ENCODE assay signal across 11 cellular contexts in the genomic region with DNA sequence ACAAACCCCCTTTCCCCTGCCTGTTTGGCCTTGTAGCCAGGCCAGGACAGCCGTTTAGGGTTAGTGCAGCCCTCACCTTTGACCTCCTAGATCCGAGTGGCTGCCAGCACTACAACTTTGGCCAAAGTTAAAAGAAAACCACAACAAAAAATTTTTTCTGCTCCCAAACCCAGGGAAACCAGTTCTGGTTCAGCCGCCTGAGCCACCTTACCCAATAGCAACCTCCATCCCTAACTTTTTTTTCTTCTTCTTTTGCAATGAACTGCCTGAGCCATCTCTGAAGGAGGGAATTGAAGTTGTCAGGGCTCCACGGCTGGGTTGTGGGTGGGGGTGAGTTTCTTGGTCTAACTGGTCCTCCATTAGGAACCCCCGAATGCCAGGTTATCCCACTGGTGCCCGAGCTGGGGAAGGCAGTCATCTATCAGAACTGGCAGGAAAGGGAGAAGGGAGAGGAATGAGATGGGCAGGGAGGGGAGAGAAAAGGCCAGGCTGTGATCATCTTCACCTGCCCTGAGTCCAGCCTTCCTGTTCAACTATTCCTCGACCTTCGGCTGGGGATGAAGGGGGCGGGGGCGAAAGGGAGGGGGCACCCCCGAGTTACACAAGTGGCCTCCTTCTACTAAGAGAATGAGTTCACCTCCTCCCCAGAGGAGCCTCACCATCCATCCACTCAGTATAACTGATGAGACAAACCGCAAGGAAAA. TPM values are rescaled to one million over a fixed set of nuclear protein-coding genes. Genes with fewer than 3 reads are reported as not detected.
DNase-seq lines count a peak whose midpoint lies in the region; ATAC-seq and TF ChIP-seq lines count a peak whose summit lies in the region.
"Had no signal": no experiment of that assay in that cellular context is flagged by ENCODE, and none has a peak within 500 bp of the region (broad histone marks: within the 10 kb centered on the region; RNA-seq: fewer than 3 reads in every experiment).

No MANE protein-coding gene starts in this region.

- peak overlapping the region in 5 of 8 donors; percentile 35 to 80 (median 46) for H3K4me3 ChIP-seq in spleen

- no peak for TF ChIP-seq CTCF in spleen (IDR thresholded peaks at IDR 0.05 in 8 of 11, conservative IDR thresholded peaks at IDR 0.05 in 3 of 11)

- H3K27me3 ChIP-seq in spleen (replicated peaks in 1 of 7): peaks cover 0 to 100% (median 45%) of the 10 kb centered on the region in 7 donors

- intact Hi-C loops in spleen (cut with DNase I; ENCODE audit: low total_unique reads): no loop called here

- DNase-seq in HuH-7.5 (ENCODE audit: low spot score) (peak; percentile 26), dermis blood vessel endothelial cell (peak; percentile 43), left kidney (ENCODE audit: low read depth, low spot score) (peak; percentile 84), spleen (no peak), NCI-H1436 treated with DMSO at 0.1 percent for 48 hours (lab: John Stamatoyannopoulos, UW) (no peak), SKM-1 treated with dmso at 0.1 percent for 144 hours (lab: John Stamatoyannopoulos, UW; ENCODE audit: unreplicated experiment) (no peak), putamen (ENCODE audit: low spot score) (no peak)
- DNase-seq: NCI-H524, pancreas, T1000 had no signal

- H3K9me3 ChIP-seq in spleen: no peaks in the 10 kb centered on the region
- H3K9me3 ChIP-seq: pancreas had no signal

- no peak for ATAC-seq in GM19351 (IDR thresholded peaks at IDR 0.05; ENCODE audit: unreplicated experiment)
- ATAC-seq: pancreas had no signal

- TF ChIP-seq POLR2A in spleen (IDR thresholded peaks at IDR 0.05): no peak

- no peaks in the 10 kb centered on the region for H3K36me3 ChIP-seq in spleen
- H3K36me3 ChIP-seq: pancreas had no signal

- peaks cover 0 to 40% (median 8%) of the 10 kb centered on the region in 6 donors for H3K4me1 ChIP-seq in spleen
- H3K4me1 ChIP-seq: pancreas had no signal

- peak overlapping the region; percentile 64 to 96 (median 90) for H3K27ac ChIP-seq in spleen

- 11 to 14% (median 12%) methylated on average over 12 of the region's 12 CpGs for WGBS in spleen, 5 donors

RNA-seq across cellular contexts. Expression of gene NR2F2, which starts 6.2 kb away (rescaled TPM):
- total RNA-seq in dermis blood vessel endothelial cell: 14.0 and 36.6 TPM in 2 replicates
- 100 to 1,000 TPM in 6 of 7 donors, 10 to 100 TPM in 1; 87.1 to 256 (median 121) TPM for total RNA-seq in spleen
- polyA plus RNA-seq in spleen: 10 to 100 TPM; 18.6 to 39.4 (median 23.7) TPM

Comparison
In these comparisons a context has a peak if more than half of its experiments do, and no peak if none do; other contexts are left out.
1. DNase-seq: peak in HuH-7.5 (single experiment), dermis blood vessel endothelial cell (single experiment) and left kidney (single experiment); none in spleen (single experiment), NCI-H1436 treated with DMSO at 0.1 percent for 48 hours (single experiment), SKM-1 treated with dmso at 0.1 percent for 144 hours (single experiment) and putamen (single experiment).